26 cellular contexts compared by ENCODE assay signal in genomic region chr2:206708286-206708685, GRCh38. TPM values are rescaled to one million over a fixed set of nuclear protein-coding genes. Genes with fewer than 3 reads are reported as not detected.
"Had no signal": no experiment of that assay in that cellular context is flagged by ENCODE, and none has a peak within 500 bp of the region (broad histone marks: within the 10 kb centered on the region; RNA-seq: fewer than 3 reads in every experiment).

No MANE protein-coding gene starts in this region.

- H3K27me3 ChIP-seq: colonic mucosa, transverse colon had no signal

- ATAC-seq: foreskin keratinocyte; left cardiac atrium; left ventricle myocardium superior; sciatic nerve; stimulated activated naive B cell treated with anti-CD40 and anti-IgM and Interleukin-4, amounts not matched to agents 10 μg/mL and 1 μg/mL and 100 μg/mL, for 72 hours; stimulated activated naive CD8-positive, alpha-beta T cell treated with anti-CD3 and anti-CD28 coated beads, Interleukin-15, amount 100 ng/mL, for 72 hours had no signal

- H3K4me1 ChIP-seq: colonic mucosa, esophagus squamous epithelium, foreskin keratinocyte had no signal

- DNase-seq: colonic mucosa; dermis blood vessel endothelial cell; esophagus squamous epithelium; foreskin keratinocyte; head of caudate nucleus; kidney; left cardiac atrium; left ventricle myocardium superior; mesenchymal stem cell; midbrain; naive B cell; stimulated activated CD4-positive, alpha-beta T cell treated with anti-CD3 and anti-CD28 coated beads, Interleukin-2, amount 100 ng/mL, for 24 hours; stimulated activated CD4-positive, alpha-beta T cell treated with anti-CD3 and anti-CD28 coated beads, Interleukin-4, amount 100 ng/mL, for 4 hours; stimulated activated naive B cell treated with anti-CD40 and anti-IgM and Interleukin-4, amounts not matched to agents 10 μg/mL and 1 μg/mL and 100 μg/mL, for 72 hours; stimulated activated naive CD8-positive, alpha-beta T cell treated with anti-CD3 and anti-CD28 coated beads, Interleukin-15, amount 100 ng/mL, for 72 hours; transverse colon had no signal

- H3K36me3 ChIP-seq: colonic mucosa, esophagus squamous epithelium, thoracic aorta, transverse colon had no signal

- H2AFZ ChIP-seq: hepatocyte had no signal

- H3K79me2 ChIP-seq: hepatocyte had no signal

- H3K27ac ChIP-seq: colonic mucosa, esophagus squamous epithelium, foreskin keratinocyte, hepatocyte, thoracic aorta, transverse colon had no signal

- H3K4me3 ChIP-seq: colonic mucosa, esophagus squamous epithelium, hepatocyte, lung, thoracic aorta, transverse colon had no signal

- H3K4me2 ChIP-seq: hepatocyte had no signal

- H3K9me3 ChIP-seq: colonic mucosa, esophagus squamous epithelium, thoracic aorta, transverse colon had no signal

RNA-seq across cellular contexts. Expression of gene DYTN, which starts 9.9 kb away (rescaled TPM):
- total RNA-seq: colonic mucosa, dermis blood vessel endothelial cell, epithelial cell of proximal tubule, esophagus squamous epithelium, foreskin keratinocyte, hepatocyte, kidney, left cardiac atrium, left ventricle myocardium superior, lung, omental fat pad, pulmonary artery endothelial cell, sciatic nerve, skeletal muscle tissue, subcutaneous adipose tissue, thoracic aorta, transverse colon, ureter had no signal
- polyA plus RNA-seq: foreskin keratinocyte, hepatocyte had no signal

RNA-seq across cellular contexts. Expression of gene MDH1B, which starts 56.8 kb away (rescaled TPM):
- total RNA-seq: dermis blood vessel endothelial cell, skeletal muscle tissue had no signal
